6 cellular contexts compared by ENCODE assay signal in the genomic region with DNA sequence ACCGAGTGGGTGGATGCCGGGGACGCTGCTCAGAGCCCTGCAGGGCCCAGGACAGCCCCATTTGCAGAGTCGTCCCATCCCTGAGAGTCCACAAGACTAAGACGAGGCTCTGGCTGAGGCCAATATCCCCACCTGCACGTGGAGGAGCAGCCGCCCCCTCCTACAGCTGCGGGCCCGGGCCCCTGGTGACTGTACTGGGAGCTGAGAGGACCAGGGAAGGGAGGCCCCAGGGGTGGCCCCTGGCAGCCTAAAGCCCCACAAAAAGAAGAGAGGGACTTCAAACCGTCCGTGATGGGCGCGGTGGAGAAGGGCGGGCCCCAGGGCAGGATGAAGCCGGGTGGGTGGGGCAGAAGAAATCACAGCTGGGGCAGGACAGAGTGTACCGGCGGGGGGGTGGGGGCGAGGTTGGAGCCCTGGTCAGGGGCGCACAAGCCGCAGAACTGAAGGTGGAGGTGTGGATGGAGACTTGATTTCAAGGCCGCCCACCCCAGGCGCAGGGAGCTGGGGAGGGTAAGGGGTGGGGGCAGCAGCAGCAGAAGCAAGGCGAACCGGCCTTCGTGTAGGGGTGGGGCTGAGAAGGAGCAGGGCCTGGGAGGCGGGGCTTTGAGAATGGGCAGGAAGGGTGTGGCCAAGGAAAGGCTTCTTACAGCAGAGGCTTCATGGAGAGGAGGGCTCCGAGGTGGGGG.
DNase-seq lines count a peak whose midpoint lies in the region; ATAC-seq lines count a peak whose summit lies in the region.

No MANE protein-coding gene starts in this region.

- ATAC-seq in HG03354 (IDR thresholded peaks at IDR 0.05; ENCODE audit: poor library complexity, severe bottlenecking, unreplicated experiment), result peak; percentile 52
- ATAC-seq in HG02759 (IDR thresholded peaks at IDR 0.05; ENCODE audit: unreplicated experiment), result no peak

- peak; percentile 76 for DNase-seq in activated CD4-positive, CD25-positive, alpha-beta regulatory T cell treated with anti-CD3 and anti-CD28 coated beads, Interleukin-2, amount 50 U/mL, for 72 hours
- DNase-seq in fibroblast of gingiva (ENCODE audit: low read depth), result peak; percentile 72
- peak; percentile 69 for DNase-seq in stimulated activated CD8-positive, alpha-beta memory T cell treated with anti-CD3 and anti-CD28 coated beads, Interleukin-12 subunit alpha, Interleukin-12 subunit beta, amount 100 ng/mL, for 1 hour (ENCODE audit: low read depth)
- DNase-seq in NCI-H1694 treated with DMSO at 0.1 percent for 48 hours (lab: John Stamatoyannopoulos, UW), result no peak
